Comparison of ENCODE assay signal across 14 cellular contexts in the genomic region with DNA sequence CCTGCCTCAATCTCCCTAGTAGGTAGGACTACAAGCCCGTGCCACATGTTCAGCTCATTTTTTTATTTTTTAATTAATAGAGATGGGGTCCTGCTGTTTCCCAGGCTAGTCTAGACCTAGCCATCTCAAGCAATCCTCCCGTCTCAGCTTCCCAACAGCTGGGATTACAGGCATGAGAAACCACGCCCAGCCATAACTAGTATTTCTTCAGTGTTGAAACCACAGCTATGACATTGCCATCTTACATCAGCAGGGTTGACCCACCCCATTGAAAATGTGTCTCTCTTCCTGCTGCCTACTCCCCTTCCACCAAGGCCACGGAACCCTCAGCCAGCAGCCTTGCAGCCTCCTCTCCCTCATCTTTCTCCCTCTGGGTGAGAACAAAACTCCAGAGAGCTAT.
DNase-seq lines count a peak whose midpoint lies in the region; ATAC-seq and TF ChIP-seq lines count a peak whose summit lies in the region.
"Had no signal": no experiment of that assay in that cellular context is flagged by ENCODE, and none has a peak within 500 bp of the region (broad histone marks: within the 10 kb centered on the region; RNA-seq: fewer than 3 reads in every experiment).

No MANE protein-coding gene starts in this region.

- H3K4me1 Mint-ChIP-seq in HFFc6 (ENCODE audit: low read depth) (peaks cover 68% of the 10 kb centered on the region), immature natural killer cell (peaks cover 8 to 27% of the 10 kb centered on the region in 2 donors)

- no peaks in the 10 kb centered on the region for H3K9me3 Mint-ChIP-seq in HFFc6
- H3K9me3 Mint-ChIP-seq in immature natural killer cell = no peaks in the 10 kb centered on the region
- H3K9me3 Mint-ChIP-seq: CD4-positive, alpha-beta memory T cell had no signal

- ATAC-seq in HG02870 (IDR thresholded peaks at IDR 0.05; ENCODE audit: unreplicated experiment) (no peak), GM21529 (IDR thresholded peaks at IDR 0.05; ENCODE audit: unreplicated experiment) (no peak), HG03175 (IDR thresholded peaks at IDR 0.05; ENCODE audit: unreplicated experiment) (no peak)
- ATAC-seq: Right ventricle myocardium inferior had no signal

- H3K27me3 Mint-ChIP-seq in HFFc6 (ENCODE audit: insufficient read depth) (peaks cover 2% of the 10 kb centered on the region; the same call in 1 of the 2 replicates), immature natural killer cell (ENCODE audit: low read depth in 3 of 3) (no peaks in the 10 kb centered on the region)
- H3K27me3 Mint-ChIP-seq: CD4-positive, alpha-beta memory T cell had no signal

- no peak for TF ChIP-seq CTCF in HFFc6 (IDR thresholded peaks at IDR 0.05)

- DNase-seq in AG20443 (ENCODE audit: low spot score) = peak; percentile 75
- DNase-seq in HFFc6 = peak; percentile 22
- DNase-seq in amniotic epithelial cell (ENCODE audit: low read depth) = peak; percentile 86
- DNase-seq in immature natural killer cell = no peak
- no peak for DNase-seq in activated CD4-positive, alpha-beta T cell treated with anti-CD3 and anti-CD28 coated beads for 1 hour
- DNase-seq: activated CD8-positive, alpha-beta memory T cell treated with anti-CD3 and anti-CD28 coated beads, Interleukin-2, amount 50 U/mL, for 4 hours; aorta; CD4-positive, alpha-beta memory T cell; NCI-H510A; stimulated activated CD4-positive, alpha-beta T cell treated with anti-CD3 and anti-CD28 coated beads, Interleukin-4, amount 100 ng/mL, for 4 hours had no signal

- H3K36me3 Mint-ChIP-seq in HFFc6 (ENCODE audit: low read depth) = peaks cover 47% of the 10 kb centered on the region
- H3K36me3 Mint-ChIP-seq in immature natural killer cell = peaks cover 15 to 41% (median 21%) of the 10 kb centered on the region in 3 donors

- H3K27ac Mint-ChIP-seq in HFFc6 (peak overlapping the region; percentile 56), immature natural killer cell (peak overlapping the region in 4 of 6 donors; percentile 0 to 80 (median 46))

- peak overlapping the region; percentile 28 for H3K4me3 Mint-ChIP-seq in HFFc6
- no peak overlapping the region for H3K4me3 Mint-ChIP-seq in immature natural killer cell

Comparison
In these comparisons a context has a peak if more than half of its experiments do, and no peak if none do; other contexts are left out.
1. DNase-seq: peak in AG20443 (single experiment), HFFc6 (single experiment) and amniotic epithelial cell (single experiment); none in immature natural killer cell (0 of 3) and activated CD4-positive, alpha-beta T cell treated with anti-CD3 and anti-CD28 coated beads for 1 hour (single experiment).